ENCODE assay signal across 1 cellular context in the genomic region with DNA sequence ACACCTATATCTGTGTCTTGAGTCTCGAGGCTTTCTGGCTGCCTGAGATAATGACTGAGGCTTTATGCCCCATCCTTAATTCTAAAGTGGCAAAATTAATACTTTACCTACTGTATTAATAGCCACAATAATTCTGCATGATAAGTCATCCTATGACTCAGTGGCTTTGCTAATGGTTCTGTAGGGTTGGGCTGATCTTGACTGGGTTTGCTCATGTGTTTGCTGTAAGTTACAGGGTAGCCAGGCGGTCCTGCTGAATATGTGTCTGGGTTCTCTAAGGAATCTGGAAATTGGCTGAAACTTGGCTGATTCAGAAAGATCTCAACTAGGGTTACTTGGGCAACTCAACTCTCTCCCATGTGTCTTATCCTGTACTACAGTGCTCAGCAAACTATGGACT.
TF ChIP-seq lines count a peak whose summit lies in the region.

No MANE protein-coding gene starts in this region.

TF ChIP-seq in IMR-90, 13 proteins besides CTCF, POLR2A, EP300 and RAD21:
- TF ChIP-seq FOS (IDR thresholded peaks at IDR 0.05; ENCODE audit: low read depth, low read length): no peak
- no peak for TF ChIP-seq RCOR1 (IDR thresholded peaks at IDR 0.05; ENCODE audit: insufficient replicate concordance, low read length)
- TF ChIP-seq USF2 (IDR thresholded peaks at IDR 0.05; ENCODE audit: low read depth, low read length): no peak
- TF ChIP-seq CEBPB (IDR thresholded peaks at IDR 0.05; ENCODE audit: low read depth, low read length): no peak
- TF ChIP-seq NFE2L2 (IDR thresholded peaks at IDR 0.05; ENCODE audit: low read depth, low read length): no peak
- no peak for TF ChIP-seq ELK1 (IDR thresholded peaks at IDR 0.05; ENCODE audit: borderline replicate concordance, low read depth, low read length)
- TF ChIP-seq BHLHE40 (IDR thresholded peaks at IDR 0.05; ENCODE audit: low read depth, low read length): no peak
- no peak for TF ChIP-seq RFX5 (IDR thresholded peaks at IDR 0.05; ENCODE audit: low read depth, low read length)
